1 cellular context compared by ENCODE assay signal in the genomic region with DNA sequence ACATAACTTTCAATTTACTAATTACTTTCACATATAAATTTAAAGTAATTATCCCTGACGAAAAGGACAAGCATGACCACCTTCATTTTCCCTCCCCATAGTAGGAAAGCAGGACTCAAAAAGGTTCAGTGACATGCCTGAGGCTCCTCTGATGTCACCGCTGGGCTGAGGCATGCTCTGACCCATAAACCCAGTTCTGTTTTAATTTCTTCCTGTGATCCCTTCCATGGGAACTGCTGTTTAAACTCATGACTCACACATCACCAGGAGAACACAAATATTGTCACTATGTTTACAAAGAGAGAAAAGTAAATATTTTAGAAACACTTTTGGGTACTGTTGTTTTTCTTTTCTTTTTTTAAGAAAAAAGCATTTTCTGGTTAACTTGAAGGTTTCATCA.
TF ChIP-seq lines count a peak whose summit lies in the region.

No MANE protein-coding gene starts in this region.

TF ChIP-seq in HepG2, 621 proteins besides CTCF, POLR2A, EP300 and RAD21 (continued from another document and continues in another):
- TF ChIP-seq, protein P1, sequence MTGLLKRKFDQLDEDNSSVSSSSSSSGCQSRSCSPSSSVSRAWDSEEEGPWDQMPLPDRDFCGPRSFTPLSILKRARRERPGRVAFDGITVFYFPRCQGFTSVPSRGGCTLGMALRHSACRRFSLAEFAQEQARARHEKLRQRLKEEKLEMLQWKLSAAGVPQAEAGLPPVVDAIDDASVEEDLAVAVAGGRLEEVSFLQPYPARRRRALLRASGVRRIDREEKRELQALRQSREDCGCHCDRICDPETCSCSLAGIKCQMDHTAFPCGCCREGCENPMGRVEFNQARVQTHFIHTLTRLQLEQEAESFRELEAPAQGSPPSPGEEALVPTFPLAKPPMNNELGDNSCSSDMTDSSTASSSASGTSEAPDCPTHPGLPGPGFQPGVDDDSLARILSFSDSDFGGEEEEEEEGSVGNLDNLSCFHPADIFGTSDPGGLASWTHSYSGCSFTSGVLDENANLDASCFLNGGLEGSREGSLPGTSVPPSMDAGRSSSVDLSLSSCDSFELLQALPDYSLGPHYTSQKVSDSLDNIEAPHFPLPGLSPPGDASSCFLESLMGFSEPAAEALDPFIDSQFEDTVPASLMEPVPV (CRISPR knock-in tag; IDR thresholded peaks at IDR 0.05): no peak
- TF ChIP-seq ZNF44 (CRISPR knock-in tag; IDR thresholded peaks at IDR 0.05) (no peak), ZNF607 (CRISPR knock-in tag; IDR thresholded peaks at IDR 0.05; ENCODE audit: borderline replicate concordance) (no peak), ZNF713 (CRISPR knock-in tag; IDR thresholded peaks at IDR 0.05) (no peak), ZNF816 (CRISPR knock-in tag; IDR thresholded peaks at IDR 0.05; ENCODE audit: borderline replicate concordance) (no peak), KDM2A (CRISPR knock-in tag; IDR thresholded peaks at IDR 0.05; ENCODE audit: borderline replicate concordance, low read depth) (no peak), MYNN (CRISPR knock-in tag; IDR thresholded peaks at IDR 0.05; ENCODE audit: low read depth) (no peak), RARA (CRISPR knock-in tag; IDR thresholded peaks at IDR 0.05) (peak; percentile 82), CENPX (CRISPR knock-in tag; IDR thresholded peaks at IDR 0.05) (no peak), ZSCAN9 (CRISPR knock-in tag; IDR thresholded peaks at IDR 0.05; ENCODE audit: borderline replicate concordance) (no peak), TCF7 (IDR thresholded peaks at IDR 0.05; ENCODE audit: low read depth) (peak; percentile 73), ADNP (CRISPR knock-in tag; IDR thresholded peaks at IDR 0.05) (no peak), GATAD1 (CRISPR knock-in tag; IDR thresholded peaks at IDR 0.05) (no peak), JUN (CRISPR knock-in tag; IDR thresholded peaks at IDR 0.05) (peak; percentile 78; the same call in 1 of the 2 replicates), TBX3 (IDR thresholded peaks at IDR 0.05; ENCODE audit: borderline replicate concordance) (peak; percentile 71; the same call in 1 of the 2 replicates), ZNF572 (CRISPR knock-in tag; IDR thresholded peaks at IDR 0.05) (no peak), SAP130 (CRISPR knock-in tag; IDR thresholded peaks at IDR 0.05; ENCODE audit: low read depth) (peak; percentile 75)
- TF ChIP-seq, protein P2, sequence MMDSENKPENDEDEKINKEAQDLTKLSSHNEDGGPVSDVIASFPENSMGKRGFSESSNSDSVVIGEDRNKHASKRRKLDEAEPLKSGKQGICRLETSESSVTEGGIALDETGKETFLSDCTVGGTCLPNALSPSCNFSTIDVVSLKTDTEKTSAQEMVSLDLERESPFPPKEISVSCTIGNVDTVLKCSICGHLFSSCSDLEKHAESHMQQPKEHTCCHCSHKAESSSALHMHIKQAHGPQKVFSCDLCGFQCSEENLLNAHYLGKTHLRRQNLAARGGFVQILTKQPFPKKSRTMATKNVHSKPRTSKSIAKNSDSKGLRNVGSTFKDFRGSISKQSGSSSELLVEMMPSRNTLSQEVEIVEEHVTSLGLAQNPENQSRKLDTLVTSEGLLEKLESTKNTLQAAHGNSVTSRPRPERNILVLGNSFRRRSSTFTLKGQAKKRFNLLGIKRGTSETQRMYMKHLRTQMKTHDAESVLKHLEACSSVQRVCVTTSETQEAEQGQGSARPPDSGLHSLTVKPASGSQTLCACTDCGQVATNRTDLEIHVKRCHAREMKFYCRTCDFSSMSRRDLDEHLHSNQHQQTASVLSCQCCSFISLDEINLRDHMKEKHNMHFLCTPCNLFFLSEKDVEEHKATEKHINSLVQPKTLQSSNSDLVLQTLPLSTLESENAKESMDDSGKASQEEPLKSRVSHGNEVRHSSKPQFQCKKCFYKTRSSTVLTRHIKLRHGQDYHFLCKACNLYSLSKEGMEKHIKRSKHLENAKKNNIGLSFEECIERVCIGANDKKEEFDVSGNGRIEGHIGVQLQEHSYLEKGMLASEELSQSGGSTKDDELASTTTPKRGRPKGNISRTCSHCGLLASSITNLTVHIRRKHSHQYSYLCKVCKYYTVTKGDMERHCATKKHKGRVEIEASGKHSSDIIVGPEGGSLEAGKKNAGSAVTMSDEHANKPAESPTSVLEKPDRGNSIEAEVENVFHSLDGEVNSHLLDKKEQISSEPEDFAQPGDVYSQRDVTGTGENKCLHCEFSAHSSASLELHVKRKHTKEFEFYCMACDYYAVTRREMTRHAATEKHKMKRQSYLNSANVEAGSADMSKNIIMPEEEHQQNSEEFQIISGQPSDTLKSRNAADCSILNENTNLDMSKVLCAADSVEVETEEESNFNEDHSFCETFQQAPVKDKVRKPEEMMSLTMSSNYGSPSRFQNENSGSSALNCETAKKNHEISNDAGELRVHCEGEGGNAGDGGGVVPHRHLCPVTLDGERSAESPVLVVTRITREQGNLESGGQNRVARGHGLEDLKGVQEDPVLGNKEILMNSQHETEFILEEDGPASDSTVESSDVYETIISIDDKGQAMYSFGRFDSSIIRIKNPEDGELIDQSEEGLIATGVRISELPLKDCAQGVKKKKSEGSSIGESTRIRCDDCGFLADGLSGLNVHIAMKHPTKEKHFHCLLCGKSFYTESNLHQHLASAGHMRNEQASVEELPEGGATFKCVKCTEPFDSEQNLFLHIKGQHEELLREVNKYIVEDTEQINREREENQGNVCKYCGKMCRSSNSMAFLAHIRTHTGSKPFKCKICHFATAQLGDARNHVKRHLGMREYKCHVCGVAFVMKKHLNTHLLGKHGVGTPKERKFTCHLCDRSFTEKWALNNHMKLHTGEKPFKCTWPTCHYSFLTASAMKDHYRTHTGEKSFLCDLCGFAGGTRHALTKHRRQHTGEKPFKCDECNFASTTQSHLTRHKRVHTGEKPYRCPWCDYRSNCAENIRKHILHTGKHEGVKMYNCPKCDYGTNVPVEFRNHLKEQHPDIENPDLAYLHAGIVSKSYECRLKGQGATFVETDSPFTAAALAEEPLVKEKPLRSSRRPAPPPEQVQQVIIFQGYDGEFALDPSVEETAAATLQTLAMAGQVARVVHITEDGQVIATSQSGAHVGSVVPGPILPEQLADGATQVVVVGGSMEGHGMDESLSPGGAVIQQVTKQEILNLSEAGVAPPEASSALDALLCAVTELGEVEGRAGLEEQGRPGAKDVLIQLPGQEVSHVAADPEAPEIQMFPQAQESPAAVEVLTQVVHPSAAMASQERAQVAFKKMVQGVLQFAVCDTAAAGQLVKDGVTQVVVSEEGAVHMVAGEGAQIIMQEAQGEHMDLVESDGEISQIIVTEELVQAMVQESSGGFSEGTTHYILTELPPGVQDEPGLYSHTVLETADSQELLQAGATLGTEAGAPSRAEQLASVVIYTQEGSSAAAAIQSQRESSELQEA (CRISPR knock-in tag; IDR thresholded peaks at IDR 0.05; ENCODE audit: not compliant biosample characterization): no peak
- TF ChIP-seq, protein P3, sequence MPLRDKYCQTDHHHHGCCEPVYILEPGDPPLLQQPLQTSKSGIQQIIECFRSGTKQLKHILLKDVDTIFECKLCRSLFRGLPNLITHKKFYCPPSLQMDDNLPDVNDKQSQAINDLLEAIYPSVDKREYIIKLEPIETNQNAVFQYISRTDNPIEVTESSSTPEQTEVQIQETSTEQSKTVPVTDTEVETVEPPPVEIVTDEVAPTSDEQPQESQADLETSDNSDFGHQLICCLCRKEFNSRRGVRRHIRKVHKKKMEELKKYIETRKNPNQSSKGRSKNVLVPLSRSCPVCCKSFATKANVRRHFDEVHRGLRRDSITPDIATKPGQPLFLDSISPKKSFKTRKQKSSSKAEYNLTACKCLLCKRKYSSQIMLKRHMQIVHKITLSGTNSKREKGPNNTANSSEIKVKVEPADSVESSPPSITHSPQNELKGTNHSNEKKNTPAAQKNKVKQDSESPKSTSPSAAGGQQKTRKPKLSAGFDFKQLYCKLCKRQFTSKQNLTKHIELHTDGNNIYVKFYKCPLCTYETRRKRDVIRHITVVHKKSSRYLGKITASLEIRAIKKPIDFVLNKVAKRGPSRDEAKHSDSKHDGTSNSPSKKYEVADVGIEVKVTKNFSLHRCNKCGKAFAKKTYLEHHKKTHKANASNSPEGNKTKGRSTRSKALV (CRISPR knock-in tag; IDR thresholded peaks at IDR 0.05): no peak
- TF ChIP-seq, protein P4, sequence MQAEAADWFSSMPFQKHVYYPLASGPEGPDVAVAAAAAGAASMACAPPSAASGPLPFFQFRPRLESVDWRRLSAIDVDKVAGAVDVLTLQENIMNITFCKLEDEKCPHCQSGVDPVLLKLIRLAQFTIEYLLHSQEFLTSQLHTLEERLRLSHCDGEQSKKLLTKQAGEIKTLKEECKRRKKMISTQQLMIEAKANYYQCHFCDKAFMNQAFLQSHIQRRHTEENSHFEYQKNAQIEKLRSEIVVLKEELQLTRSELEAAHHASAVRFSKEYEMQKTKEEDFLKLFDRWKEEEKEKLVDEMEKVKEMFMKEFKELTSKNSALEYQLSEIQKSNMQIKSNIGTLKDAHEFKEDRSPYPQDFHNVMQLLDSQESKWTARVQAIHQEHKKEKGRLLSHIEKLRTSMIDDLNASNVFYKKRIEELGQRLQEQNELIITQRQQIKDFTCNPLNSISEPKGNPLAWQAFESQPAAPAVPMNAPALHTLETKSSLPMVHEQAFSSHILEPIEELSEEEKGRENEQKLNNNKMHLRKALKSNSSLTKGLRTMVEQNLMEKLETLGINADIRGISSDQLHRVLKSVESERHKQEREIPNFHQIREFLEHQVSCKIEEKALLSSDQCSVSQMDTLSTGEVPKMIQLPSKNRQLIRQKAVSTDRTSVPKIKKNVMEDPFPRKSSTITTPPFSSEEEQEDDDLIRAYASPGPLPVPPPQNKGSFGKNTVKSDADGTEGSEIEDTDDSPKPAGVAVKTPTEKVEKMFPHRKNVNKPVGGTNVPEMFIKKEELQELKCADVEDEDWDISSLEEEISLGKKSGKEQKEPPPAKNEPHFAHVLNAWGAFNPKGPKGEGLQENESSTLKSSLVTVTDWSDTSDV (CRISPR knock-in tag; IDR thresholded peaks at IDR 0.05): no peak
- TF ChIP-seq, protein P5, sequence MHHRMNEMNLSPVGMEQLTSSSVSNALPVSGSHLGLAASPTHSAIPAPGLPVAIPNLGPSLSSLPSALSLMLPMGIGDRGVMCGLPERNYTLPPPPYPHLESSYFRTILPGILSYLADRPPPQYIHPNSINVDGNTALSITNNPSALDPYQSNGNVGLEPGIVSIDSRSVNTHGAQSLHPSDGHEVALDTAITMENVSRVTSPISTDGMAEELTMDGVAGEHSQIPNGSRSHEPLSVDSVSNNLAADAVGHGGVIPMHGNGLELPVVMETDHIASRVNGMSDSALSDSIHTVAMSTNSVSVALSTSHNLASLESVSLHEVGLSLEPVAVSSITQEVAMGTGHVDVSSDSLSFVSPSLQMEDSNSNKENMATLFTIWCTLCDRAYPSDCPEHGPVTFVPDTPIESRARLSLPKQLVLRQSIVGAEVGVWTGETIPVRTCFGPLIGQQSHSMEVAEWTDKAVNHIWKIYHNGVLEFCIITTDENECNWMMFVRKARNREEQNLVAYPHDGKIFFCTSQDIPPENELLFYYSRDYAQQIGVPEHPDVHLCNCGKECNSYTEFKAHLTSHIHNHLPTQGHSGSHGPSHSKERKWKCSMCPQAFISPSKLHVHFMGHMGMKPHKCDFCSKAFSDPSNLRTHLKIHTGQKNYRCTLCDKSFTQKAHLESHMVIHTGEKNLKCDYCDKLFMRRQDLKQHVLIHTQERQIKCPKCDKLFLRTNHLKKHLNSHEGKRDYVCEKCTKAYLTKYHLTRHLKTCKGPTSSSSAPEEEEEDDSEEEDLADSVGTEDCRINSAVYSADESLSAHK (CRISPR knock-in tag; IDR thresholded peaks at IDR 0.05; ENCODE audit: borderline replicate concordance): no peak
- TF ChIP-seq, protein P6, sequence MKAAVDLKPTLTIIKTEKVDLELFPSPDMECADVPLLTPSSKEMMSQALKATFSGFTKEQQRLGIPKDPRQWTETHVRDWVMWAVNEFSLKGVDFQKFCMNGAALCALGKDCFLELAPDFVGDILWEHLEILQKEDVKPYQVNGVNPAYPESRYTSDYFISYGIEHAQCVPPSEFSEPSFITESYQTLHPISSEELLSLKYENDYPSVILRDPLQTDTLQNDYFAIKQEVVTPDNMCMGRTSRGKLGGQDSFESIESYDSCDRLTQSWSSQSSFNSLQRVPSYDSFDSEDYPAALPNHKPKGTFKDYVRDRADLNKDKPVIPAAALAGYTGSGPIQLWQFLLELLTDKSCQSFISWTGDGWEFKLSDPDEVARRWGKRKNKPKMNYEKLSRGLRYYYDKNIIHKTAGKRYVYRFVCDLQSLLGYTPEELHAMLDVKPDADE (CRISPR knock-in tag; IDR thresholded peaks at IDR 0.05): no peak
- TF ChIP-seq, protein P7, sequence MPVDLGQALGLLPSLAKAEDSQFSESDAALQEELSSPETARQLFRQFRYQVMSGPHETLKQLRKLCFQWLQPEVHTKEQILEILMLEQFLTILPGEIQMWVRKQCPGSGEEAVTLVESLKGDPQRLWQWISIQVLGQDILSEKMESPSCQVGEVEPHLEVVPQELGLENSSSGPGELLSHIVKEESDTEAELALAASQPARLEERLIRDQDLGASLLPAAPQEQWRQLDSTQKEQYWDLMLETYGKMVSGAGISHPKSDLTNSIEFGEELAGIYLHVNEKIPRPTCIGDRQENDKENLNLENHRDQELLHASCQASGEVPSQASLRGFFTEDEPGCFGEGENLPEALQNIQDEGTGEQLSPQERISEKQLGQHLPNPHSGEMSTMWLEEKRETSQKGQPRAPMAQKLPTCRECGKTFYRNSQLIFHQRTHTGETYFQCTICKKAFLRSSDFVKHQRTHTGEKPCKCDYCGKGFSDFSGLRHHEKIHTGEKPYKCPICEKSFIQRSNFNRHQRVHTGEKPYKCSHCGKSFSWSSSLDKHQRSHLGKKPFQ (CRISPR knock-in tag; IDR thresholded peaks at IDR 0.05; ENCODE audit: insufficient replicate concordance): no peak
- TF ChIP-seq, protein P8, sequence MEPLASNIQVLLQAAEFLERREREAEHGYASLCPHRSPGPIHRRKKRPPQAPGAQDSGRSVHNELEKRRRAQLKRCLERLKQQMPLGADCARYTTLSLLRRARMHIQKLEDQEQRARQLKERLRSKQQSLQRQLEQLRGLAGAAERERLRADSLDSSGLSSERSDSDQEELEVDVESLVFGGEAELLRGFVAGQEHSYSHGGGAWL (CRISPR knock-in tag; IDR thresholded peaks at IDR 0.05): no peak
- TF ChIP-seq, protein P9, sequence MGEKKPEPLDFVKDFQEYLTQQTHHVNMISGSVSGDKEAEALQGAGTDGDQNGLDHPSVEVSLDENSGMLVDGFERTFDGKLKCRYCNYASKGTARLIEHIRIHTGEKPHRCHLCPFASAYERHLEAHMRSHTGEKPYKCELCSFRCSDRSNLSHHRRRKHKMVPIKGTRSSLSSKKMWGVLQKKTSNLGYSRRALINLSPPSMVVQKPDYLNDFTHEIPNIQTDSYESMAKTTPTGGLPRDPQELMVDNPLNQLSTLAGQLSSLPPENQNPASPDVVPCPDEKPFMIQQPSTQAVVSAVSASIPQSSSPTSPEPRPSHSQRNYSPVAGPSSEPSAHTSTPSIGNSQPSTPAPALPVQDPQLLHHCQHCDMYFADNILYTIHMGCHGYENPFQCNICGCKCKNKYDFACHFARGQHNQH (CRISPR knock-in tag; IDR thresholded peaks at IDR 0.05): peak; percentile 51; the same call in 1 of the 2 replicates
